In genomic region chr3:153339065-153339464, GRCh38 we compare ENCODE assay signal across 19 cellular contexts.
"Had no signal": no experiment of that assay in that cellular context is flagged by ENCODE, and none has a peak within 500 bp of the region (broad histone marks: within the 10 kb centered on the region; RNA-seq: fewer than 3 reads in every experiment).

No MANE protein-coding gene starts in this region.

- H3K27ac Mint-ChIP-seq: activated B cell treated with CpG ODN at 0.5 μM for 24 hours; activated CD4-positive, alpha-beta T cell treated with anti-CD3 and anti-CD28 coated beads, Interleukin-2, amount 10 ng/mL, durations not matched to agents 24 days and 14 days; activated CD8-positive, alpha-beta T cell treated with anti-CD3 and anti-CD28 coated beads, Interleukin-2, amount 10 ng/mL, durations not matched to agents 7 days and 5 days; activated naive CD8-positive, alpha-beta T cell treated with anti-CD3 and anti-CD28 coated beads, Interleukin-2, amount 10 ng/mL, durations not matched to agents 7 days and 5 days; memory B cell; natural killer cell; stimulated activated effector memory CD8-positive, alpha-beta T cell treated with anti-CD3 and anti-CD28 coated beads, Interleukin-12 subunit alpha, Interleukin-12 subunit beta, amount 100 ng/mL, for 72 hours; T-helper 2 cell treated with Interferon-gamma antibody and Interleukin-4, amounts not matched to agents 5 μg/mL and 100 μg/mL, for 36 hours had no signal

- H3K4me3 Mint-ChIP-seq: activated B cell treated with CpG ODN at 0.5 μM for 24 hours; activated CD4-positive, alpha-beta T cell treated with anti-CD3 and anti-CD28 coated beads, Interleukin-2, amount 10 ng/mL, durations not matched to agents 24 days and 14 days; activated CD8-positive, alpha-beta T cell treated with anti-CD3 and anti-CD28 coated beads, Interleukin-2, amount 10 ng/mL, durations not matched to agents 7 days and 5 days; activated naive CD8-positive, alpha-beta T cell treated with anti-CD3 and anti-CD28 coated beads, Interleukin-2, amount 10 ng/mL, durations not matched to agents 7 days and 5 days; memory B cell; natural killer cell; stimulated activated effector memory CD8-positive, alpha-beta T cell treated with anti-CD3 and anti-CD28 coated beads, Interleukin-12 subunit alpha, Interleukin-12 subunit beta, amount 100 ng/mL, for 72 hours; T-helper 2 cell treated with Interferon-gamma antibody and Interleukin-4, amounts not matched to agents 5 μg/mL and 100 μg/mL, for 36 hours had no signal

- ATAC-seq: activated CD8-positive, alpha-beta T cell treated with anti-CD3 and anti-CD28 coated beads, Interleukin-2, amount 10 ng/mL, durations not matched to agents 7 days and 5 days; natural killer cell; psoas muscle; stimulated activated effector memory CD8-positive, alpha-beta T cell treated with anti-CD3 and anti-CD28 coated beads, Interleukin-12 subunit alpha, Interleukin-12 subunit beta, amount 100 ng/mL, for 72 hours had no signal

- H3K4me1 Mint-ChIP-seq: activated B cell treated with CpG ODN at 0.5 μM for 24 hours; activated naive CD8-positive, alpha-beta T cell treated with anti-CD3 and anti-CD28 coated beads, Interleukin-2, amount 10 ng/mL, durations not matched to agents 7 days and 5 days; memory B cell; stimulated activated effector memory CD8-positive, alpha-beta T cell treated with anti-CD3 and anti-CD28 coated beads, Interleukin-12 subunit alpha, Interleukin-12 subunit beta, amount 100 ng/mL, for 72 hours had no signal

- H3K27me3 Mint-ChIP-seq: activated B cell treated with CpG ODN at 0.5 μM for 24 hours; activated CD4-positive, alpha-beta T cell treated with anti-CD3 and anti-CD28 coated beads, Interleukin-2, amount 10 ng/mL, durations not matched to agents 24 days and 14 days; activated naive CD8-positive, alpha-beta T cell treated with anti-CD3 and anti-CD28 coated beads, Interleukin-2, amount 10 ng/mL, durations not matched to agents 7 days and 5 days; memory B cell had no signal

- H3K27me3 ChIP-seq: right lobe of liver, thyroid gland, uterus had no signal

- H3K36me3 Mint-ChIP-seq: activated naive CD8-positive, alpha-beta T cell treated with anti-CD3 and anti-CD28 coated beads, Interleukin-2, amount 10 ng/mL, durations not matched to agents 7 days and 5 days; memory B cell; stimulated activated effector memory CD8-positive, alpha-beta T cell treated with anti-CD3 and anti-CD28 coated beads, Interleukin-12 subunit alpha, Interleukin-12 subunit beta, amount 100 ng/mL, for 72 hours had no signal

- H3K9me3 Mint-ChIP-seq: activated B cell treated with CpG ODN at 0.5 μM for 24 hours; stimulated activated effector memory CD8-positive, alpha-beta T cell treated with anti-CD3 and anti-CD28 coated beads, Interleukin-12 subunit alpha, Interleukin-12 subunit beta, amount 100 ng/mL, for 72 hours had no signal

- H3K4me3 ChIP-seq: left ventricle myocardium inferior, psoas muscle, right lobe of liver, thyroid gland, uterus had no signal

- DNase-seq: activated B cell treated with CpG ODN at 0.5 μM for 24 hours; activated CD4-positive, alpha-beta T cell treated with anti-CD3 and anti-CD28 coated beads, Interleukin-2, amount 10 ng/mL, durations not matched to agents 24 days and 14 days; activated CD8-positive, alpha-beta memory T cell treated with anti-CD3 and anti-CD28 coated beads, Interleukin-2, amount 50 U/mL, for 48 hours; activated CD8-positive, alpha-beta T cell treated with anti-CD3 and anti-CD28 coated beads, Interleukin-2, amount 10 ng/mL, durations not matched to agents 7 days and 5 days; activated naive CD8-positive, alpha-beta T cell treated with anti-CD3 and anti-CD28 coated beads, Interleukin-2, amount 10 ng/mL, durations not matched to agents 7 days and 5 days; aorta; hippocampal formation; kidney; left ventricle myocardium inferior; natural killer cell; nucleus accumbens; psoas muscle; right lobe of liver; SW 1271; thyroid gland; uterus had no signal

- H3K9me3 ChIP-seq: psoas muscle, right lobe of liver, thyroid gland, uterus had no signal

- H3K36me3 ChIP-seq: left ventricle myocardium inferior, right lobe of liver, thyroid gland, uterus had no signal

- H3K27ac ChIP-seq: left ventricle myocardium inferior, psoas muscle, right lobe of liver, thyroid gland had no signal

- H3K4me1 ChIP-seq: left ventricle myocardium inferior, psoas muscle, right lobe of liver, uterus had no signal
